ENCODE assay signal across 20 cellular contexts in the genomic region with DNA sequence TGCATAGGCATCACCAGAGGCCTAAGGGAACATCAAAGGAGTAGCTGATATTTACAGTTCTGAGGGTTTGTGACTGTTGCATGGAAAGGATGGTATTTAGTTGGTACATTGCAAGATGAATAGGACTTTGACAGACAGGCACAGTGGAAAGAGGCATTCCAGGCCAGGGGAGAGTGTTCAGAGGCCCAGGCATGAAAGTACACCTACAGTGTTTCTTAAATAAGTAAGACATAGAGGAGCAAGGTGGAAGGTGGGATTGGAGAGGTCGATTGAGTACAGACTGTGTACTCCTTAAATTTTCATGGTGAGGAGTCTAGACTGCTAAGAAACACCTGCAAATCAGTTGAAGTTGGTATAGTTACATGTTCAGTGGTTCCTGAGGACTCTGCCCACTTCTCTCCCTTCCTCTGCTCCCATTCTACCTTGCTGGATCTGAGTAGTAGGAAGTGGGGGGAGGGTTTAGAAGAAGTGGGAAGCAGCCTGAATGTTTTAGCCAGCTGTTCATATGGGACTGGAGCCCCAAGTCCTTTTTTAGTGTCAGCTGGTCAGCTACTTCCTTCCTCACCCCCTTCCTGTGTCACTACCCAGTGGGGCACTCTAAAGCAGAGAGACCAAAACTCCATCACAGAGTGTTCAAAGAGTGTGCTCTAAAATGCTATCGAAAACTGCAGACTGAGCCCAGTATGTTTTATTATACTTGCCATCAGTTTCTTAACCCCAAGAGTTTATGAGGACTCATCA. TPM values are rescaled to one million over a fixed set of nuclear protein-coding genes. Genes with fewer than 3 reads are reported as not detected.
DNase-seq lines count a peak whose midpoint lies in the region; ATAC-seq and TF ChIP-seq lines count a peak whose summit lies in the region.
"Had no signal": no experiment of that assay in that cellular context is flagged by ENCODE, and none has a peak within 500 bp of the region (broad histone marks: within the 10 kb centered on the region; RNA-seq: fewer than 3 reads in every experiment).

No MANE protein-coding gene starts in this region.

- H3K36me3 ChIP-seq in Loucy (ENCODE audit: insufficient read depth, low read length) = peaks cover 1% of the 10 kb centered on the region; the same call in 1 of the 2 replicates

- no peaks in the 10 kb centered on the region for H3K27me3 Mint-ChIP-seq in activated CD8-positive, alpha-beta memory T cell treated with anti-CD3 and anti-CD28 coated beads, Interleukin-2, amount 10 ng/mL, durations not matched to agents 7 days and 5 days
- peaks cover 7% of the 10 kb centered on the region for H3K27me3 Mint-ChIP-seq in endothelial cell (ENCODE audit: unreplicated experiment)
- H3K27me3 Mint-ChIP-seq: brain; stimulated activated naive CD8-positive, alpha-beta T cell treated with anti-CD3 and anti-CD28 coated beads, Interleukin-15, Interleukin-2, amounts not matched to agents 100 ng/mL and 50 ng/mL, for 24 hours had no signal

- H3K4me1 ChIP-seq in Loucy (ENCODE audit: insufficient read depth, low read length, poor library complexity, severe bottlenecking) = peaks cover 20% of the 10 kb centered on the region
- H3K4me1 ChIP-seq: A549 had no signal

- H3K4me1 Mint-ChIP-seq in activated CD8-positive, alpha-beta memory T cell treated with anti-CD3 and anti-CD28 coated beads, Interleukin-2, amount 10 ng/mL, durations not matched to agents 7 days and 5 days = peaks cover 24% of the 10 kb centered on the region
- peaks cover 37% of the 10 kb centered on the region for H3K4me1 Mint-ChIP-seq in endothelial cell (ENCODE audit: unreplicated experiment)

- ATAC-seq in activated CD8-positive, alpha-beta memory T cell treated with anti-CD3 and anti-CD28 coated beads, Interleukin-2, amount 10 ng/mL, durations not matched to agents 7 days and 5 days = peak; percentile 46
- ATAC-seq in HG03097 (IDR thresholded peaks at IDR 0.05; ENCODE audit: low FRiP score, unreplicated experiment) = no peak
- ATAC-seq: A549, lower lobe of right lung had no signal

- peaks cover 5% of the 10 kb centered on the region; the same call in 1 of the 2 replicates for H3K79me2 ChIP-seq in Loucy (ENCODE audit: insufficient read depth, low read length)

- no peak overlapping the region for H2AFZ ChIP-seq in Loucy (ENCODE audit: low read length)

- no peaks in the 10 kb centered on the region for H3K9me3 Mint-ChIP-seq in activated CD8-positive, alpha-beta memory T cell treated with anti-CD3 and anti-CD28 coated beads, Interleukin-2, amount 10 ng/mL, durations not matched to agents 7 days and 5 days (ENCODE audit: low read depth)
- H3K9me3 Mint-ChIP-seq in endothelial cell (ENCODE audit: unreplicated experiment) = no peaks in the 10 kb centered on the region
- H3K9me3 Mint-ChIP-seq: brain; stimulated activated naive CD8-positive, alpha-beta T cell treated with anti-CD3 and anti-CD28 coated beads, Interleukin-15, Interleukin-2, amounts not matched to agents 100 ng/mL and 50 ng/mL, for 24 hours; T-helper 1 cell treated with Interleukin-12 subunit alpha and Interleukin-12 subunit beta and Interleukin-4 antibody, amounts not matched to agents 30 μg/mL and 1 μg/mL, for 36 hours had no signal

- peak overlapping the region; percentile 45 for H3K4me3 ChIP-seq in Loucy (ENCODE audit: low read length, poor library complexity, severe bottlenecking)
- no peak overlapping the region for H3K4me3 ChIP-seq in lower leg skin (ENCODE audit: low read depth, poor library complexity, severe bottlenecking)
- H3K4me3 ChIP-seq: A549, lower lobe of right lung, vagina had no signal

- H3K9me2 ChIP-seq in Loucy (replicated peaks; ENCODE audit: low read depth, low read length) = no peaks in the 10 kb centered on the region

- no peaks in the 10 kb centered on the region for H3K27me3 ChIP-seq in Loucy (ENCODE audit: insufficient read depth, low read length, poor library complexity, severe bottlenecking)
- H3K27me3 ChIP-seq: vagina had no signal

- H3F3A ChIP-seq in Loucy (ENCODE audit: low read depth) = no peaks in the 10 kb centered on the region

- 90% methylated on average over 2 of the region's 2 CpGs for WGBS in lower leg skin, 2 donors

- H3K9ac ChIP-seq in Loucy (ENCODE audit: low read depth, low read length, poor library complexity, severe bottlenecking) = peak overlapping the region; percentile 35

- TF ChIP-seq POLR2A in lower leg skin (IDR thresholded peaks at IDR 0.05) = no peak

- H3K4me3 Mint-ChIP-seq in activated CD8-positive, alpha-beta memory T cell treated with anti-CD3 and anti-CD28 coated beads, Interleukin-2, amount 10 ng/mL, durations not matched to agents 7 days and 5 days = no peak overlapping the region
- peak overlapping the region; percentile 63 for H3K4me3 Mint-ChIP-seq in endothelial cell (ENCODE audit: unreplicated experiment)
- H3K4me3 Mint-ChIP-seq: brain; stimulated activated naive CD8-positive, alpha-beta T cell treated with anti-CD3 and anti-CD28 coated beads, Interleukin-15, Interleukin-2, amounts not matched to agents 100 ng/mL and 50 ng/mL, for 24 hours; T-helper 1 cell treated with Interleukin-12 subunit alpha and Interleukin-12 subunit beta and Interleukin-4 antibody, amounts not matched to agents 30 μg/mL and 1 μg/mL, for 36 hours had no signal

- H4K20me1 ChIP-seq in Loucy (ENCODE audit: insufficient read depth, low read length, poor library complexity, severe bottlenecking) = peaks cover 12% of the 10 kb centered on the region

- no peak for DNase-seq in activated CD8-positive, alpha-beta memory T cell treated with anti-CD3 and anti-CD28 coated beads, Interleukin-2, amount 10 ng/mL, durations not matched to agents 7 days and 5 days
- DNase-seq in activated CD8-positive, alpha-beta memory T cell treated with anti-CD3 and anti-CD28 coated beads, Interleukin-2, amount 50 U/mL, for 4 hours = no peak
- DNase-seq in endothelial cell (ENCODE audit: low spot score) = no peak
- peak; percentile 42 for DNase-seq in pons (ENCODE audit: low spot score)
- DNase-seq in NCI-H345 (lab: John Stamatoyannopoulos, UW) = no peak
- DNase-seq in lower leg skin (ENCODE audit: low spot score in 2 of 2) = no peak
- DNase-seq: activated CD4-positive, alpha-beta T cell treated with anti-CD3 and anti-CD28 coated beads, Interleukin-2, amount 50 U/mL, for 1 hour; activated gamma-delta T cell treated with Interleukin-2 at 50 U/mL for 16 hours; HCEC 1CT; KG1; lower lobe of right lung; NCI-H1436 treated with DMSO at 0.1 percent for 48 hours; NCI-H524 treated with DMSO at 0.1 percent for 48 hours had no signal

- intact Hi-C loops in lower leg skin (cut with DNase I; ENCODE audit: low total_unique reads) = no loop called here

- peaks cover 12% of the 10 kb centered on the region for H3K36me3 Mint-ChIP-seq in activated CD8-positive, alpha-beta memory T cell treated with anti-CD3 and anti-CD28 coated beads, Interleukin-2, amount 10 ng/mL, durations not matched to agents 7 days and 5 days
- H3K36me3 Mint-ChIP-seq in endothelial cell (ENCODE audit: low read depth, unreplicated experiment) = peaks cover 13% of the 10 kb centered on the region

- CTCF ChIA-PET in activated CD8-positive, alpha-beta memory T cell treated with anti-CD3 and anti-CD28 coated beads, Interleukin-2, amount 10 ng/mL, durations not matched to agents 7 days and 5 days (lab: Charles Lee) = interaction anchor here (1.1 kb wide), 1 partner anchor 27 kb away, joined by 4 read pairs; no protein-coding TSS in a partner anchor

- TF ChIP-seq CTCF in Loucy (conservative IDR thresholded peaks at IDR 0.05; ENCODE audit: low read length) (no peak), endothelial cell (IDR thresholded peaks at IDR 0.05; ENCODE audit: unreplicated experiment) (no peak), lower leg skin (IDR thresholded peaks at IDR 0.05) (no peak)

- H3K27ac Mint-ChIP-seq in activated CD8-positive, alpha-beta memory T cell treated with anti-CD3 and anti-CD28 coated beads, Interleukin-2, amount 10 ng/mL, durations not matched to agents 7 days and 5 days = peak overlapping the region; percentile 6
- H3K27ac Mint-ChIP-seq in endothelial cell (ENCODE audit: unreplicated experiment) = peak overlapping the region; percentile 65
- H3K27ac Mint-ChIP-seq: stimulated activated naive CD8-positive, alpha-beta T cell treated with anti-CD3 and anti-CD28 coated beads, Interleukin-15, Interleukin-2, amounts not matched to agents 100 ng/mL and 50 ng/mL, for 24 hours; T-helper 1 cell treated with Interleukin-12 subunit alpha and Interleukin-12 subunit beta and Interleukin-4 antibody, amounts not matched to agents 30 μg/mL and 1 μg/mL, for 36 hours had no signal

- H3K4me2 ChIP-seq in Loucy (ENCODE audit: low read depth, low read length, poor library complexity, severe bottlenecking) = peak overlapping the region; percentile 77
- H3K4me2 ChIP-seq: A549 had no signal

- no peaks in the 10 kb centered on the region for H3K9me3 ChIP-seq in Loucy (ENCODE audit: insufficient read depth, low read depth, low read length)
- H3K9me3 ChIP-seq: A549, lower lobe of right lung, vagina had no signal

RNA-seq across cellular contexts. Expression of a gene that starts 14.0 kb away (rescaled TPM):
- total RNA-seq in activated CD8-positive, alpha-beta memory T cell treated with anti-CD3 and anti-CD28 coated beads, Interleukin-2, amount 10 ng/mL, durations not matched to agents 7 days and 5 days = 10 to 100 TPM; 25.1 to 33.5 TPM
- total RNA-seq in endothelial cell (ENCODE audit: unreplicated experiment) = 41.8 TPM
- 10 to 100 TPM; 32.7 to 51.0 (median 44.5) TPM for total RNA-seq in lower leg skin

RNA-seq across cellular contexts. Expression of a gene that starts 14.1 kb away (rescaled TPM):
- 1 to 10 TPM; 3.7 to 5.8 TPM for total RNA-seq in activated CD8-positive, alpha-beta memory T cell treated with anti-CD3 and anti-CD28 coated beads, Interleukin-2, amount 10 ng/mL, durations not matched to agents 7 days and 5 days
- 12.1 TPM for total RNA-seq in endothelial cell (ENCODE audit: unreplicated experiment)
- 10 to 100 TPM in 3 of 4 donors, 1 to 10 TPM in 1; 6.1 to 14.7 (median 12.0) TPM for total RNA-seq in lower leg skin
